10 cellular contexts compared by ENCODE assay signal in genomic region chr17:77690271-77691161, GRCh38.
DNase-seq lines count a peak whose midpoint lies in the region; ATAC-seq and TF ChIP-seq lines count a peak whose summit lies in the region.
"Had no signal": no experiment of that assay in that cellular context is flagged by ENCODE, and none has a peak within 500 bp of the region (broad histone marks: within the 10 kb centered on the region; RNA-seq: fewer than 3 reads in every experiment).

No MANE protein-coding gene starts in this region.

- WGBS in prostate gland, result 18% methylated on average over 24 of the region's 24 CpGs

- intact Hi-C loops in prostate gland (cut with DNase I), result no loop called here

- no peaks in the 10 kb centered on the region for H3K79me2 ChIP-seq in OCI-LY1 (ENCODE audit: insufficient read depth, low read length)

- H3K4me2 ChIP-seq in OCI-LY1 (ENCODE audit: low read length), result 0 out of 2 replicates have a peak overlapping the region, but pooled peaks have one; percentile 8

- H3K4me1 ChIP-seq in OCI-LY1 (ENCODE audit: insufficient read depth, low read length, severe bottlenecking) (no peaks in the 10 kb centered on the region), prostate gland (replicated peaks) (no peaks in the 10 kb centered on the region)

- no peak overlapping the region for H3K4me3 ChIP-seq in OCI-LY1 (ENCODE audit: low read depth, low read length, poor library complexity, severe bottlenecking)
- H3K4me3 ChIP-seq in fibroblast of villous mesenchyme (ENCODE audit: low read depth, low read length), result no peak overlapping the region
- H3K4me3 ChIP-seq in prostate gland, result no peak overlapping the region
- H3K4me3 ChIP-seq: cardiac muscle cell, K562 had no signal

- H3K27me3 ChIP-seq in OCI-LY1 (ENCODE audit: insufficient read depth, low read length) (peaks cover 8% of the 10 kb centered on the region; the same call in 1 of the 2 replicates), prostate gland (replicated peaks; ENCODE audit: insufficient read depth) (peaks cover 5% of the 10 kb centered on the region)

- no peak overlapping the region for H2AFZ ChIP-seq in OCI-LY1 (ENCODE audit: low read length)

- ATAC-seq in stimulated activated naive CD8-positive, alpha-beta T cell treated with anti-CD3 and anti-CD28 coated beads, Interleukin-15, Interleukin-2, amounts not matched to agents 100 U/mL and 50 U/mL, for 24 hours, result no peak
- ATAC-seq in GM18498 (IDR thresholded peaks at IDR 0.05; ENCODE audit: unreplicated experiment) (no peak), GM21367 (IDR thresholded peaks at IDR 0.05; ENCODE audit: unreplicated experiment) (no peak)
- ATAC-seq: K562 had no signal

- no peak overlapping the region for H3K9ac ChIP-seq in OCI-LY1 (ENCODE audit: low read length)

- TF ChIP-seq CTCF in OCI-LY1 (IDR thresholded peaks at IDR 0.05; ENCODE audit: low read length) (no peak), fibroblast of villous mesenchyme (IDR thresholded peaks at IDR 0.05; ENCODE audit: insufficient read depth, low read depth, low read length) (no peak), prostate gland (IDR thresholded peaks at IDR 0.05) (no peak)

- H3K36me3 ChIP-seq in OCI-LY1 (ENCODE audit: insufficient read depth, low read length) (no peaks in the 10 kb centered on the region), prostate gland (no peaks in the 10 kb centered on the region)
- H3K36me3 ChIP-seq: cardiac muscle cell had no signal

- H3F3A ChIP-seq in OCI-LY1 (ENCODE audit: insufficient read depth, low read length), result no peaks in the 10 kb centered on the region

- no peak for TF ChIP-seq POLR2A in prostate gland (IDR thresholded peaks at IDR 0.05)

- H3K9me3 ChIP-seq in OCI-LY1 (ENCODE audit: low read length), result no peaks in the 10 kb centered on the region
- H3K9me3 ChIP-seq in prostate gland, result no peaks in the 10 kb centered on the region

- H4K20me1 ChIP-seq in OCI-LY1 (ENCODE audit: insufficient read depth, low read length), result no peaks in the 10 kb centered on the region

- peak; percentile 21 for DNase-seq in activated CD4-positive, alpha-beta T cell treated with anti-CD3 and anti-CD28 coated beads for 48 hours
- no peak for DNase-seq in activated CD4-positive, alpha-beta T cell treated with anti-CD3 and anti-CD28 coated beads for 1 hour
- DNase-seq in fibroblast of villous mesenchyme (ENCODE audit: low read depth) (peak; percentile 1), prostate gland (ENCODE audit: low spot score) (no peak)
- peak; percentile 27 for DNase-seq in stimulated activated naive CD8-positive, alpha-beta T cell treated with anti-CD3 and anti-CD28 coated beads, Interleukin-15, Interleukin-2, amounts not matched to agents 100 U/mL and 50 U/mL, for 24 hours

- H3K27ac ChIP-seq in OCI-LY1 (ENCODE audit: low read depth, low read length, poor library complexity, severe bottlenecking) (no peak overlapping the region), prostate gland (no peak overlapping the region)
- H3K27ac ChIP-seq: cardiac muscle cell had no signal

- no peaks in the 10 kb centered on the region for H3K9me2 ChIP-seq in OCI-LY1 (ENCODE audit: low read depth, low read length)

Comparison
In these comparisons a context has a peak if more than half of its experiments do, and no peak if none do; other contexts are left out.
1. DNase-seq: peak in activated CD4-positive, alpha-beta T cell treated with anti-CD3 and anti-CD28 coated beads for 48 hours (single experiment), fibroblast of villous mesenchyme (single experiment) and stimulated activated naive CD8-positive, alpha-beta T cell treated with anti-CD3 and anti-CD28 coated beads, Interleukin-15, Interleukin-2, amounts not matched to agents 100 U/mL and 50 U/mL, for 24 hours (single experiment); none in activated CD4-positive, alpha-beta T cell treated with anti-CD3 and anti-CD28 coated beads for 1 hour (single experiment) and prostate gland (single experiment).